In the genomic region with DNA sequence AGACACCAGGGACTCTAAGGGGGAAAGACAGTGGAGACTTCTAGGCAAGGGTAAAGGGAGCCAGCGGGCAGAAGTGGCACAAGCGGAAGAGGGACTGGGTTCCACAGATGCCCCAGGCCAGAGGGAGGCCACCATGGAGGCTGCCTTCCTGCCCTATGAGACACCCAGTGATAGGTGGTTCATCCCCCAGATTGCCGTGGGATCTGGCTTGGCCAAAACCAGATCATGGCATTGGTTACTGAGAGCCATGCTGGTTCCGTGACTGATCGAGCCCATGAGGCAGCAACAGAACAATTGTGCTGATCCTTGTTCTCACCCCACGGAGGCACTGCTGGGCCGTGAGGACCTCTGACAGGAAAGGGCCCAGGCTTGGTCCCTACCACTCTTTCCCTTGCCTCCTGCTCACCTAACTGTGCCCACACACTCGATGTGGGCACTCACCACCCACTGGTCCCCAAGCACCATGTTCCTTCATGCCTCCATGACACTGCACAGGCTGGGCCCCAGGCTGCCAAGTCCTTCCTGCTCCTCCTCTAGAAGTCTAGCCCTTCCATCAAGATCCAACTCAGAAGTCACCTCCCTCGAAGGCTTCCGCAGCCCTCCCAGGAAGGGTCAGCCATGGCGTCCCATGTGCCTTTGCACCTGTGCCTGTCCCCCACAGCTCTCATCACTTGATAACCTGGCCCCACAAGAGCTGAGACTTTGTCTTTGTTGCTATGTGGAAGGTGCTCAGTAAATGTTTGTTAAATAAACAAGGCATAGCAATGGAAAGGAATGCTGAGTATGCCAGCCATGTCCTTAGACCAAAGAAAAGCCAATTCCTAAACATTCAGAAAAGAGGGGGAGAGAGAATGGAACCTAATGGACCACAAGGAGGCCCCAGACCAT, we compare ENCODE assay signal across 28 cellular contexts. TPM values are rescaled to one million over a fixed set of nuclear protein-coding genes. Genes with fewer than 3 reads are reported as not detected.
A peak's percentile ranks its signal among the peaks of the same experiment; 100 is the strongest.
DNase-seq lines count a peak whose midpoint lies in the region; ATAC-seq and TF ChIP-seq lines count a peak whose summit lies in the region.
"Had no signal": no experiment of that assay in that cellular context is flagged by ENCODE, and none has a peak within 500 bp of the region (broad histone marks: within the 10 kb centered on the region; RNA-seq: fewer than 3 reads in every experiment).

No MANE protein-coding gene starts in this region.

- H3K27ac ChIP-seq in lower lobe of right lung (no peak overlapping the region), aorta (ENCODE audit: low read depth in 1 of 2, low read length in 2 of 2) (no peak overlapping the region), tibial artery (no peak overlapping the region)
- H3K27ac ChIP-seq: 22Rv1, body of pancreas, parathyroid adenoma had no signal

- ATAC-seq in lower lobe of right lung (peak; percentile 26 to 64), aorta (ENCODE audit: low FRiP score) (no peak)
- ATAC-seq: activated CD8-positive, alpha-beta memory T cell treated with anti-CD3 and anti-CD28 coated beads, Interleukin-2, amount 10 ng/mL, durations not matched to agents 7 days and 5 days; activated naive CD4-positive, alpha-beta T cell treated with anti-CD3 and anti-CD28 coated beads, Interleukin-2, amount 50 U/mL, for 72 hours; body of pancreas; esophagus mucosa; K562; naive thymus-derived CD8-positive, alpha-beta T cell had no signal

- CTCF ChIA-PET in activated naive CD4-positive, alpha-beta T cell treated with anti-CD3 and anti-CD28 coated beads, Interleukin-2, amount 10 ng/mL, durations not matched to agents 7 days and 5 days (lab: Charles Lee), result no interaction called here

- no peaks in the 10 kb centered on the region for H3K4me1 Mint-ChIP-seq in activated naive CD4-positive, alpha-beta T cell treated with anti-CD3 and anti-CD28 coated beads, Interleukin-2, amount 10 ng/mL, durations not matched to agents 7 days and 5 days
- no peaks in the 10 kb centered on the region for H3K4me1 Mint-ChIP-seq in glutamatergic neuron (ENCODE audit: low read depth, unreplicated experiment)
- H3K4me1 Mint-ChIP-seq: activated CD8-positive, alpha-beta memory T cell treated with anti-CD3 and anti-CD28 coated beads, Interleukin-2, amount 10 ng/mL, durations not matched to agents 7 days and 5 days had no signal

- H3K9me3 ChIP-seq in lower lobe of right lung (no peaks in the 10 kb centered on the region), aorta (ENCODE audit: control insufficient read depth, low read length) (no peaks in the 10 kb centered on the region), tibial artery (no peaks in the 10 kb centered on the region)
- H3K9me3 ChIP-seq: body of pancreas had no signal

- H3K36me3 ChIP-seq in lower lobe of right lung (no peaks in the 10 kb centered on the region), aorta (ENCODE audit: control insufficient read depth in 1 of 2, insufficient read depth in 2 of 2, low read length in 1 of 2) (no peaks in the 10 kb centered on the region), tibial artery (no peaks in the 10 kb centered on the region)

- no peaks in the 10 kb centered on the region for H3K36me3 Mint-ChIP-seq in activated naive CD4-positive, alpha-beta T cell treated with anti-CD3 and anti-CD28 coated beads, Interleukin-2, amount 10 ng/mL, durations not matched to agents 7 days and 5 days
- no peaks in the 10 kb centered on the region for H3K36me3 Mint-ChIP-seq in glutamatergic neuron (ENCODE audit: unreplicated experiment)
- H3K36me3 Mint-ChIP-seq: activated CD8-positive, alpha-beta memory T cell treated with anti-CD3 and anti-CD28 coated beads, Interleukin-2, amount 10 ng/mL, durations not matched to agents 7 days and 5 days; activated naive CD4-positive, alpha-beta T cell treated with anti-CD3 and anti-CD28 coated beads, Interleukin-2, amount 50 U/mL, for 72 hours; naive thymus-derived CD8-positive, alpha-beta T cell had no signal

- H3K4me3 Mint-ChIP-seq in activated naive CD4-positive, alpha-beta T cell treated with anti-CD3 and anti-CD28 coated beads, Interleukin-2, amount 10 ng/mL, durations not matched to agents 7 days and 5 days, result no peak overlapping the region
- H3K4me3 Mint-ChIP-seq in glutamatergic neuron (ENCODE audit: unreplicated experiment), result no peak overlapping the region
- H3K4me3 Mint-ChIP-seq: activated CD8-positive, alpha-beta memory T cell treated with anti-CD3 and anti-CD28 coated beads, Interleukin-2, amount 10 ng/mL, durations not matched to agents 7 days and 5 days; naive thymus-derived CD8-positive, alpha-beta T cell; T-helper 1 cell treated with Interleukin-12 subunit alpha and Interleukin-12 subunit beta and Interleukin-4 antibody, amounts not matched to agents 30 μg/mL and 1 μg/mL, for 36 hours had no signal

- H3K9me3 Mint-ChIP-seq in activated naive CD4-positive, alpha-beta T cell treated with anti-CD3 and anti-CD28 coated beads, Interleukin-2, amount 10 ng/mL, durations not matched to agents 7 days and 5 days, result no peaks in the 10 kb centered on the region
- H3K9me3 Mint-ChIP-seq in glutamatergic neuron (ENCODE audit: unreplicated experiment), result peaks cover 1% of the 10 kb centered on the region
- H3K9me3 Mint-ChIP-seq: activated naive CD4-positive, alpha-beta T cell treated with anti-CD3 and anti-CD28 coated beads, Interleukin-2, amount 50 U/mL, for 72 hours; naive thymus-derived CD8-positive, alpha-beta T cell; T-helper 1 cell treated with Interleukin-12 subunit alpha and Interleukin-12 subunit beta and Interleukin-4 antibody, amounts not matched to agents 30 μg/mL and 1 μg/mL, for 36 hours had no signal

- peaks cover 6% of the 10 kb centered on the region for H3K4me1 ChIP-seq in lower lobe of right lung
- no peaks in the 10 kb centered on the region for H3K4me1 ChIP-seq in aorta (ENCODE audit: control insufficient read depth in 1 of 2, insufficient read depth in 2 of 2, low read length in 2 of 2)
- peaks cover 0 to 9% (median 4%) of the 10 kb centered on the region in 4 donors for H3K4me1 ChIP-seq in tibial artery
- H3K4me1 ChIP-seq: body of pancreas had no signal

- 94% methylated on average over 11 of the region's 11 CpGs for WGBS in aorta, 2 donors

- peak overlapping the region; percentile 12 for H3K27ac Mint-ChIP-seq in activated naive CD4-positive, alpha-beta T cell treated with anti-CD3 and anti-CD28 coated beads, Interleukin-2, amount 10 ng/mL, durations not matched to agents 7 days and 5 days
- H3K27ac Mint-ChIP-seq in glutamatergic neuron (ENCODE audit: unreplicated experiment), result no peak overlapping the region
- H3K27ac Mint-ChIP-seq: activated CD8-positive, alpha-beta memory T cell treated with anti-CD3 and anti-CD28 coated beads, Interleukin-2, amount 10 ng/mL, durations not matched to agents 7 days and 5 days; activated naive CD4-positive, alpha-beta T cell treated with anti-CD3 and anti-CD28 coated beads, Interleukin-2, amount 50 U/mL, for 72 hours; T-helper 1 cell treated with Interleukin-12 subunit alpha and Interleukin-12 subunit beta and Interleukin-4 antibody, amounts not matched to agents 30 μg/mL and 1 μg/mL, for 36 hours had no signal

- TF ChIP-seq CTCF in lower lobe of right lung (IDR thresholded peaks at IDR 0.05), result no peak
- TF ChIP-seq CTCF in tibial artery (IDR thresholded peaks at IDR 0.05), result no peak
- TF ChIP-seq CTCF in glutamatergic neuron (IDR thresholded peaks at IDR 0.05; ENCODE audit: partially characterized antibody, unreplicated experiment), result no peak

- H3K27me3 Mint-ChIP-seq in activated naive CD4-positive, alpha-beta T cell treated with anti-CD3 and anti-CD28 coated beads, Interleukin-2, amount 10 ng/mL, durations not matched to agents 7 days and 5 days, result peaks cover 8% of the 10 kb centered on the region
- H3K27me3 Mint-ChIP-seq in glutamatergic neuron (ENCODE audit: unreplicated experiment), result no peaks in the 10 kb centered on the region
- H3K27me3 Mint-ChIP-seq: naive thymus-derived CD8-positive, alpha-beta T cell had no signal

- peaks cover 5% of the 10 kb centered on the region for H3K27me3 ChIP-seq in lower lobe of right lung (ENCODE audit: low read depth)
- no peaks in the 10 kb centered on the region for H3K27me3 ChIP-seq in aorta (ENCODE audit: control insufficient read depth in 1 of 2, insufficient read depth in 2 of 2, low read length in 1 of 2)
- H3K27me3 ChIP-seq in tibial artery, result no peaks in the 10 kb centered on the region
- H3K27me3 ChIP-seq: body of pancreas had no signal

- no peak for DNase-seq in activated naive CD4-positive, alpha-beta T cell treated with anti-CD3 and anti-CD28 coated beads, Interleukin-2, amount 10 ng/mL, durations not matched to agents 7 days and 5 days
- DNase-seq in activated naive CD4-positive, alpha-beta T cell treated with anti-CD3 and anti-CD28 coated beads, Interleukin-2, amount 50 U/mL, for 16 hours, result no peak
- DNase-seq in astrocyte of the hippocampus (ENCODE audit: low read depth, low spot score), result peak; percentile 59
- DNase-seq in lower lobe of right lung, result no peak
- DNase-seq in aorta, result peak; percentile 21 to 56
- no peak for DNase-seq in tibial artery
- no peak for DNase-seq in cerebellar nuclear complex (lab: John Stamatoyannopoulos, UW)
- no peak for DNase-seq in glutamatergic neuron
- DNase-seq: activated CD4-positive, alpha-beta T cell treated with anti-CD3 and anti-CD28 coated beads for 4 hours; activated CD8-positive, alpha-beta memory T cell treated with anti-CD3 and anti-CD28 coated beads, Interleukin-2, amount 10 ng/mL, durations not matched to agents 7 days and 5 days; body of pancreas; COR-L47; DND-41; effector CD8-positive, alpha-beta T cell; hypothalamus; kidney; NCI-H1436; NCI-H524 had no signal

- intact Hi-C loops in lower lobe of right lung (cut with DNase I), result no loop called here
- intact Hi-C loops in aorta (cut with DNase I), result no loop called here
- intact Hi-C loops in tibial artery (cut with DNase I; ENCODE audit: low total_unique reads), result no loop called here

- no peak overlapping the region for H3K4me3 ChIP-seq in lower lobe of right lung
- no peak overlapping the region for H3K4me3 ChIP-seq in aorta (ENCODE audit: low read length in 2 of 2)
- H3K4me3 ChIP-seq in tibial artery, result no peak overlapping the region
- H3K4me3 ChIP-seq: body of pancreas, K562 had no signal

RNA-seq across cellular contexts. Expression of gene KRT79, which starts 7.3 kb away (rescaled TPM):
- total RNA-seq in lower lobe of right lung (3.9 TPM), aorta (not detected), glutamatergic neuron (ENCODE audit: unreplicated experiment) (not detected)
- not detected for polyA plus RNA-seq in aorta
- total RNA-seq: body of pancreas; frontal cortex; kidney; naive thymus-derived CD8-positive, alpha-beta T cell; SK-MEL-5 had no signal
- polyA plus RNA-seq: naive thymus-derived CD8-positive, alpha-beta T cell had no signal

RNA-seq across cellular contexts. Expression of gene KRT4, which starts 12.9 kb away (rescaled TPM):
- total RNA-seq in lower lobe of right lung (6.4 TPM), aorta (not detected), glutamatergic neuron (ENCODE audit: unreplicated experiment) (not detected)
- 1 to 10 TPM; 3.9 to 4.6 TPM for polyA plus RNA-seq in aorta
- total RNA-seq: activated CD8-positive, alpha-beta memory T cell treated with anti-CD3 and anti-CD28 coated beads, Interleukin-2, amount 10 ng/mL, durations not matched to agents 7 days and 5 days; activated naive CD4-positive, alpha-beta T cell treated with anti-CD3 and anti-CD28 coated beads, Interleukin-2, amount 50 U/mL, for 72 hours; frontal cortex; K562; kidney; mesenteric fat pad; naive thymus-derived CD8-positive, alpha-beta T cell; SK-MEL-5 had no signal
- polyA plus RNA-seq: K562; naive thymus-derived CD8-positive, alpha-beta T cell had no signal

RNA-seq across cellular contexts. Expression of gene KRT78, which starts 21.9 kb away (rescaled TPM):
- total RNA-seq in lower lobe of right lung (not detected), aorta (not detected), glutamatergic neuron (ENCODE audit: unreplicated experiment) (not detected)
- 1 to 10 TPM in 1 of 2 donors, under 1 TPM in 1; 0.10 to 2.0 TPM for polyA plus RNA-seq in aorta
- total RNA-seq: activated CD8-positive, alpha-beta memory T cell treated with anti-CD3 and anti-CD28 coated beads, Interleukin-2, amount 10 ng/mL, durations not matched to agents 7 days and 5 days; activated naive CD4-positive, alpha-beta T cell treated with anti-CD3 and anti-CD28 coated beads, Interleukin-2, amount 50 U/mL, for 72 hours; body of pancreas; frontal cortex; K562; kidney; mesenteric fat pad; naive thymus-derived CD8-positive, alpha-beta T cell had no signal
- polyA plus RNA-seq: K562; naive thymus-derived CD8-positive, alpha-beta T cell had no signal

RNA-seq across cellular contexts. Expression of gene KRT3, which starts 30.9 kb away (rescaled TPM):
- total RNA-seq in lower lobe of right lung, result not detected
- not detected for total RNA-seq in aorta
- polyA plus RNA-seq in aorta, result not detected
- total RNA-seq in glutamatergic neuron (ENCODE audit: unreplicated experiment), result not detected
- total RNA-seq: activated CD8-positive, alpha-beta memory T cell treated with anti-CD3 and anti-CD28 coated beads, Interleukin-2, amount 10 ng/mL, durations not matched to agents 7 days and 5 days; body of pancreas; frontal cortex; K562; kidney; mesenteric fat pad; naive thymus-derived CD8-positive, alpha-beta T cell; SK-MEL-5 had no signal
- polyA plus RNA-seq: K562; naive thymus-derived CD8-positive, alpha-beta T cell had no signal

RNA-seq across cellular contexts. Expression of gene KRT76, which starts 49.7 kb away (rescaled TPM):
- not detected for total RNA-seq in lower lobe of right lung
- total RNA-seq in aorta, result not detected
- polyA plus RNA-seq in aorta, result not detected
- not detected for total RNA-seq in glutamatergic neuron (ENCODE audit: unreplicated experiment)
- total RNA-seq: activated CD8-positive, alpha-beta memory T cell treated with anti-CD3 and anti-CD28 coated beads, Interleukin-2, amount 10 ng/mL, durations not matched to agents 7 days and 5 days; activated naive CD4-positive, alpha-beta T cell treated with anti-CD3 and anti-CD28 coated beads, Interleukin-2, amount 50 U/mL, for 72 hours; body of pancreas; frontal cortex; K562; kidney; mesenteric fat pad; naive thymus-derived CD8-positive, alpha-beta T cell; SK-MEL-5 had no signal
- polyA plus RNA-seq: K562; naive thymus-derived CD8-positive, alpha-beta T cell had no signal

Comparison
In these comparisons a context has a peak if more than half of its experiments do, and no peak if none do; other contexts are left out.
1. DNase-seq: peak in astrocyte of the hippocampus (single experiment) and aorta (2 of 2); none in activated naive CD4-positive, alpha-beta T cell treated with anti-CD3 and anti-CD28 coated beads, Interleukin-2, amount 10 ng/mL, durations not matched to agents 7 days and 5 days (single experiment), activated naive CD4-positive, alpha-beta T cell treated with anti-CD3 and anti-CD28 coated beads, Interleukin-2, amount 50 U/mL, for 16 hours (single experiment), lower lobe of right lung (single experiment), tibial artery (0 of 2), cerebellar nuclear complex (0 of 2) and glutamatergic neuron (single experiment).